ENCODE assay signal across 8 cellular contexts in the genomic region with DNA sequence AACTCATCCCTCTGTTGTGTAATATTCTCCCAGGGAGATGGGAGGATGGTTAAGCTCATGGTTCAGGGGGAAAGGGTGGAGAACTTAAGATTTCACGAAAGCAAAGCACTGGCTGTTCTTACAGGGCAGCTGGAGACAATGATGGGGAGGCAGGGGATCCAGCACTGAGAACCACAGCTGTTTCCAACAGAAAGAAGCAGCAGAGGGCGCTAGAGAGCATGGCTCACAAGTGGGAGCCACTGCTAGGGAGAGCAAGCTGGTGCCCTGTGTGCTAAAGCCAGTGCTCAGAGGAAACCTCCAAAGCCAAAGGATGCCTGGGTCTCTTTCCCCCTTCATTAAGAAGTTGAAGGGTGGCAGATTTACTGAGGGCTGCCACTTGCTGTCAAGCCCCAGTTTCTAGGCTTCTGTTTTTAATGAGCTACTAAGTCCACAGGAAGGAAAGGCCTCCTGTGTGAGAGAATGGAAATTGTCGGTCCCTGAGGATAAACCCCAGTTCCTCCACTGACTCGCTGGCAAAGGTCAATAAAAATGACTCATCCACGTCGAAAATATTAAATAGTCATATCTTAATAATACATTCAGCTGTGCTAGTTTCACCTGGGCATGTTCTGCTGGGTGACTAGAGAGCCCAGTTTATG.
DNase-seq lines count a peak whose midpoint lies in the region; ATAC-seq and TF ChIP-seq lines count a peak whose summit lies in the region.

No MANE protein-coding gene starts in this region.

- H3K27me3 Mint-ChIP-seq in endodermal cell (ENCODE audit: insufficient read depth): no peaks in the 10 kb centered on the region

- H3K4me3 ChIP-seq in AG09309 (ENCODE audit: control insufficient read depth, low read depth, low read length) (no peak overlapping the region), GM12875 (ENCODE audit: low read depth, low read length) (no peak overlapping the region), endodermal cell (ENCODE audit: low read length) (no peak overlapping the region)

- H3K27ac ChIP-seq in endodermal cell (ENCODE audit: low read depth, low read length): no peak overlapping the region

- no peaks in the 10 kb centered on the region for H3K9me3 Mint-ChIP-seq in endodermal cell

- no peak overlapping the region for H3K27ac Mint-ChIP-seq in endodermal cell

- 0 to 55% methylated on average over 1 to 6 of the region's 6 CpGs for WGBS in endodermal cell (ENCODE audit: insufficient coverage in 1 of 2, insufficient read length in 1 of 2), 2 experiments

- no peaks in the 10 kb centered on the region for H3K4me1 ChIP-seq in endodermal cell (ENCODE audit: control insufficient read depth, insufficient read depth, low read length)

- no peaks in the 10 kb centered on the region for H3K27me3 ChIP-seq in endodermal cell (ENCODE audit: control insufficient read depth, insufficient read depth, low read length, poor library complexity, severe bottlenecking)

- H3K9me3 ChIP-seq in endodermal cell (ENCODE audit: control insufficient read depth, low read length): no peaks in the 10 kb centered on the region

- no peaks in the 10 kb centered on the region for H3K36me3 ChIP-seq in endodermal cell (ENCODE audit: control insufficient read depth, insufficient read depth, low read length)

- TF ChIP-seq CTCF in AG09309 (IDR thresholded peaks at IDR 0.05; ENCODE audit: control insufficient read depth, insufficient read depth, low read depth, low read length, missing control alignments) (peak; percentile 92), GM12875 (IDR thresholded peaks at IDR 0.05; ENCODE audit: borderline replicate concordance, insufficient read depth, low read depth, low read length) (peak; percentile 85), endodermal cell (conservative IDR thresholded peaks at IDR 0.05) (peak; percentile 100)

- DNase-seq in AG09309 (ENCODE audit: low read depth): peak; percentile 25
- peak; percentile 18 for DNase-seq in MV-4-11 (lab: John Stamatoyannopoulos, UW)
- DNase-seq in activated CD4-positive, alpha-beta T cell treated with anti-CD3 and anti-CD28 coated beads for 48 hours: peak; percentile 76
- DNase-seq in endodermal cell: peak; percentile 97
- peak; percentile 72 for DNase-seq in mucosa of gallbladder (ENCODE audit: low spot score)
- peak; percentile 40 for DNase-seq in stromal cell of bone marrow (ENCODE audit: low read depth)

- no peak for ATAC-seq in GM21381 (IDR thresholded peaks at IDR 0.05; ENCODE audit: unreplicated experiment)

- H3K36me3 Mint-ChIP-seq in endodermal cell (ENCODE audit: low read depth): peaks cover 9% of the 10 kb centered on the region

- no peak overlapping the region for H3K4me3 Mint-ChIP-seq in endodermal cell

- H3K9ac ChIP-seq in endodermal cell (ENCODE audit: extremely low read depth, low read length, poor library complexity, severe bottlenecking): no peak overlapping the region

- no peaks in the 10 kb centered on the region for H3K4me1 Mint-ChIP-seq in endodermal cell

Comparison
In these comparisons a context has a peak if more than half of its experiments do, and no peak if none do; other contexts are left out.
1. DNase-seq: peak in every context shown above with its lines; median percentile 97 in endodermal cell; 76 in activated CD4-positive, alpha-beta T cell treated with anti-CD3 and anti-CD28 coated beads for 48 hours; 72 in mucosa of gallbladder; 40 in stromal cell of bone marrow; 25 in AG09309; 18 in MV-4-11.